26 cellular contexts compared by ENCODE assay signal in genomic region chr18:28095631-28096030, GRCh38.
"Had no signal": no experiment of that assay in that cellular context is flagged by ENCODE, and none has a peak within 500 bp of the region (broad histone marks: within the 10 kb centered on the region; RNA-seq: fewer than 3 reads in every experiment).

No MANE protein-coding gene starts in this region.

- H3K36me3 ChIP-seq: brain microvascular endothelial cell had no signal

- H3K27me3 Mint-ChIP-seq: activated B cell treated with CpG ODN at 0.5 μM for 24 hours; activated CD4-positive, alpha-beta T cell treated with anti-CD3 and anti-CD28 coated beads, Interleukin-2, amount 10 ng/mL, durations not matched to agents 24 days and 14 days; activated naive CD8-positive, alpha-beta T cell treated with anti-CD3 and anti-CD28 coated beads, Interleukin-2, amount 50 U/mL, for 24 hours; T-cell had no signal

- ATAC-seq: activated naive CD4-positive, alpha-beta T cell treated with anti-CD3 and anti-CD28 coated beads, Interleukin-2, amount 50 U/mL, for 72 hours; activated naive CD8-positive, alpha-beta T cell treated with anti-CD3 and anti-CD28 coated beads, Interleukin-2, amount 50 U/mL, for 24 hours; activated T-cell treated with anti-CD3 and anti-CD28 coated beads, Interleukin-2, amount 50 U/mL, for 4 hours; Right ventricle myocardium inferior; T-cell had no signal

- DNase-seq: activated B cell treated with CpG ODN at 0.5 μM for 24 hours; activated CD4-positive, alpha-beta T cell treated with anti-CD3 and anti-CD28 coated beads for 1 hour; activated CD4-positive, alpha-beta T cell treated with anti-CD3 and anti-CD28 coated beads, Interleukin-2, amount 10 ng/mL, durations not matched to agents 24 days and 14 days; activated CD4-positive, alpha-beta T cell treated with anti-CD3 and anti-CD28 coated beads, Interleukin-2, amount 50 U/mL, for 48 hours; activated CD8-positive, alpha-beta memory T cell treated with anti-CD3 and anti-CD28 coated beads for 24 hours; activated effector memory CD4-positive, alpha-beta T cell treated with anti-CD3 and anti-CD28 coated beads, Interleukin-2, amount 50 U/mL, for 16 hours; activated naive CD4-positive, alpha-beta T cell treated with Interleukin-2 at 50 U/mL for 16 hours; activated naive CD8-positive, alpha-beta T cell treated with anti-CD3 and anti-CD28 coated beads, Interleukin-2, amount 50 U/mL, for 24 hours; activated T-cell treated with anti-CD3 and anti-CD28 coated beads, Interleukin-2, amount 50 U/mL, for 4 hours; amygdala; caudate nucleus; NCI-H1092; NCI-H1417; NCI-H2029; NCI-H2107; NCI-H2171 treated with DMSO at 0.1 percent for 48 hours; NCI-H526; NCI-H774; T-cell; T-helper 2 cell; T1000 had no signal

- H3K27me3 ChIP-seq: brain microvascular endothelial cell had no signal

- H3K27ac ChIP-seq: brain microvascular endothelial cell, SK-N-MC had no signal

- H3K9me3 Mint-ChIP-seq: activated CD4-positive, alpha-beta T cell treated with anti-CD3 and anti-CD28 coated beads, Interleukin-2, amount 10 ng/mL, durations not matched to agents 24 days and 14 days; activated naive CD8-positive, alpha-beta T cell treated with anti-CD3 and anti-CD28 coated beads, Interleukin-2, amount 50 U/mL, for 24 hours had no signal

- H3K4me3 ChIP-seq: SK-N-MC had no signal

- H3K4me1 Mint-ChIP-seq: activated B cell treated with CpG ODN at 0.5 μM for 24 hours; activated CD4-positive, alpha-beta T cell treated with anti-CD3 and anti-CD28 coated beads, Interleukin-2, amount 10 ng/mL, durations not matched to agents 24 days and 14 days; activated naive CD8-positive, alpha-beta T cell treated with anti-CD3 and anti-CD28 coated beads, Interleukin-2, amount 50 U/mL, for 24 hours; T-cell had no signal

- FAIRE-seq: TTC549 had no signal

- H3K36me3 Mint-ChIP-seq: activated naive CD4-positive, alpha-beta T cell treated with anti-CD3 and anti-CD28 coated beads, Interleukin-2, amount 50 U/mL, for 72 hours; T-cell had no signal

- H3K4me3 Mint-ChIP-seq: activated B cell treated with CpG ODN at 0.5 μM for 24 hours; activated CD4-positive, alpha-beta T cell treated with anti-CD3 and anti-CD28 coated beads, Interleukin-2, amount 10 ng/mL, durations not matched to agents 24 days and 14 days; activated naive CD8-positive, alpha-beta T cell treated with anti-CD3 and anti-CD28 coated beads, Interleukin-2, amount 50 U/mL, for 24 hours; activated T-cell treated with anti-CD3 and anti-CD28 coated beads, Interleukin-2, amount 50 U/mL, for 4 hours; T-cell had no signal

- H3K27ac Mint-ChIP-seq: activated B cell treated with CpG ODN at 0.5 μM for 24 hours; activated CD4-positive, alpha-beta T cell treated with anti-CD3 and anti-CD28 coated beads, Interleukin-2, amount 10 ng/mL, durations not matched to agents 24 days and 14 days; activated naive CD4-positive, alpha-beta T cell treated with anti-CD3 and anti-CD28 coated beads, Interleukin-2, amount 50 U/mL, for 72 hours; activated naive CD8-positive, alpha-beta T cell treated with anti-CD3 and anti-CD28 coated beads, Interleukin-2, amount 50 U/mL, for 24 hours; T-cell had no signal
